In the genomic region with DNA sequence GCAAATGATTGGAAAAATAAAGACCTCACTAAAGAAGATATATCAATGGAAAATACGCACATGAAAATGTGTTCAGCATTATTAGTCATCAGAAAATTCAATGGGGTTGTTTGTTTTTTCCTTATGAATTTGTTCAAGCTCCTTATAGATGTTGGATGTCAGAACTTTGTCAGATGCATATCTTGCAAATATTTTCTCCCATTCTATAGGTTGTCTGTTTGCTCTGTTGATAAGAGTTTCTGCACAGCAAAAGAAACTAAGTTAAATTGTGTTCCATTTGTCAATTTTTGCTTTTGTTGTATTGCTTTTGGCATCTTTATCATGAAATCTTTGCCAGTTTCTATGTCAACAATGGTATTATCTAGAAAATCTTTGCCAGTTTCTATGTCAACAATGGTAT, we compare ENCODE assay signal across 34 cellular contexts.
"Had no signal": no experiment of that assay in that cellular context is flagged by ENCODE, and none has a peak within 500 bp of the region (broad histone marks: within the 10 kb centered on the region; RNA-seq: fewer than 3 reads in every experiment).

No MANE protein-coding gene starts in this region.

- H3K27ac ChIP-seq: KMS-11 had no signal

- DNase-seq: Karpas-422, Kasumi-1, KG1, MG63, MM.1S, MV-4-11, NCI-H1048, NCI-H1092, NCI-H1092 treated with DMSO at 0.1 percent for 48 hours, NCI-H1105, NCI-H1105 treated with DMSO at 0.1 percent for 48 hours, NCI-H1417, NCI-H1417 treated with DMSO at 0.1 percent for 48 hours, NCI-H1436, NCI-H1436 treated with DMSO at 0.1 percent for 48 hours, NCI-H146, NCI-H1694, NCI-H1694 treated with DMSO at 0.1 percent for 48 hours, NCI-H187, NCI-H187 treated with DMSO at 0.1 percent for 48 hours, NCI-H1930, NCI-H2029, NCI-H2029 treated with DMSO at 0.1 percent for 48 hours, NCI-H2081, NCI-H2081 treated with DMSO at 0.1 percent for 48 hours, NCI-H2107, NCI-H2171, NCI-H2171 treated with DMSO at 0.1 percent for 48 hours, NCI-H2227 treated with DMSO at 0.1 percent for 48 hours, NCI-H226, NCI-H345, NCI-H446, NCI-H446 treated with DMSO at 0.1 percent for 48 hours had no signal

- H3K9me3 ChIP-seq: MG63 had no signal

- H3K27me3 ChIP-seq: MG63 had no signal

- H3K9ac ChIP-seq: KMS-11 had no signal

- H3K4me2 ChIP-seq: KMS-11 had no signal

- H3K4me3 ChIP-seq: MG63 had no signal

- H3K36me3 ChIP-seq: MG63 had no signal
